8 cellular contexts compared by ENCODE assay signal in genomic region chr5:60700347-60700815, GRCh38. TPM values are rescaled to one million over a fixed set of nuclear protein-coding genes. Genes with fewer than 3 reads are reported as not detected.
DNase-seq lines count a peak whose midpoint lies in the region; ATAC-seq and TF ChIP-seq lines count a peak whose summit lies in the region.

No MANE protein-coding gene starts in this region.

- DNase-seq in DMS 273 (lab: John Stamatoyannopoulos, UW; ENCODE audit: unreplicated experiment) = peak; percentile 69
- no peak for DNase-seq in DMS 273 treated with DMSO at 0.1 percent for 48 hours (lab: John Stamatoyannopoulos, UW)
- DNase-seq in GM20000 (ENCODE audit: low spot score) = peak; percentile 12
- DNase-seq in activated CD4-positive, alpha-beta memory T cell treated with anti-CD3 and anti-CD28 coated beads for 36 hours = no peak
- no peak for DNase-seq in heart right ventricle
- peak; percentile 7 for DNase-seq in putamen (ENCODE audit: low spot score)
- DNase-seq in NCI-H1048 (lab: John Stamatoyannopoulos, UW) = no peak

- peaks cover 0 to 21% (median 11%) of the 10 kb centered on the region in 9 donors for H3K4me1 ChIP-seq in heart right ventricle

- POLR2A ChIA-PET in activated CD4-positive, alpha-beta memory T cell treated with anti-CD3 and anti-CD28 coated beads for 36 hours (lab: Charles Lee) = interaction anchor here (1.0 to 1.5 kb wide), 5 partner anchors 11 to 631 kb away, joined by 3 to 6 read pairs (median 4); partner anchors contain the start of genes ELOVL7 and ERCC8

- H3K27ac ChIP-seq in heart right ventricle = peak overlapping the region in 7 of 10 donors; percentile 31 to 72 (median 59)

- no peaks in the 10 kb centered on the region for H3K9me3 ChIP-seq in heart right ventricle

- H3K36me3 ChIP-seq in heart right ventricle = no peaks in the 10 kb centered on the region

- H3K27me3 Mint-ChIP-seq in activated CD4-positive, alpha-beta memory T cell treated with anti-CD3 and anti-CD28 coated beads for 36 hours = no peaks in the 10 kb centered on the region

- H3K9me3 Mint-ChIP-seq in activated CD4-positive, alpha-beta memory T cell treated with anti-CD3 and anti-CD28 coated beads for 36 hours = no peaks in the 10 kb centered on the region

- peak overlapping the region; percentile 55 to 98 (median 86) for H3K4me3 ChIP-seq in heart right ventricle

- no peak for TF ChIP-seq CTCF in GM20000 (IDR thresholded peaks at IDR 0.05; ENCODE audit: extremely low read depth, missing control alignments)
- no peak for TF ChIP-seq CTCF in heart right ventricle (IDR thresholded peaks at IDR 0.05)

- H3K27ac Mint-ChIP-seq in activated CD4-positive, alpha-beta memory T cell treated with anti-CD3 and anti-CD28 coated beads for 36 hours = peak overlapping the region; percentile 46

- intact Hi-C loops in activated CD4-positive, alpha-beta memory T cell treated with anti-CD3 and anti-CD28 coated beads for 36 hours (cut with micrococcal nuclease) = loop anchor here (1.0 to 2.0 kb wide), 3 partner anchors 245 to 630 kb away; partner anchors contain the start of genes ERCC8, NDUFAF2 and SMIM15
- intact Hi-C loops in heart right ventricle (cut with DNase I) = no loop called here

- no peaks in the 10 kb centered on the region for H3K36me3 Mint-ChIP-seq in activated CD4-positive, alpha-beta memory T cell treated with anti-CD3 and anti-CD28 coated beads for 36 hours

- 0 to 1% methylated on average over 23 of the region's 23 CpGs for WGBS in heart right ventricle, 2 donors

- ATAC-seq in HG03521 (IDR thresholded peaks at IDR 0.05; ENCODE audit: unreplicated experiment) (peak; percentile 6), heart right ventricle (peak; percentile 38 to 76 (median 59))

- H3K4me3 Mint-ChIP-seq in activated CD4-positive, alpha-beta memory T cell treated with anti-CD3 and anti-CD28 coated beads for 36 hours = peak overlapping the region; percentile 87

- peaks cover 18% of the 10 kb centered on the region for H3K4me1 Mint-ChIP-seq in activated CD4-positive, alpha-beta memory T cell treated with anti-CD3 and anti-CD28 coated beads for 36 hours (ENCODE audit: low read depth)

- peaks cover 0 to 6% (median 0%) of the 10 kb centered on the region in 7 donors for H3K27me3 ChIP-seq in heart right ventricle

- CTCF ChIA-PET in activated CD4-positive, alpha-beta memory T cell treated with anti-CD3 and anti-CD28 coated beads for 36 hours (lab: Charles Lee) = interaction anchor here (0.7 to 2.0 kb wide), 7 partner anchors 10 to 1107 kb away, joined by 3 to 6 read pairs (median 3); no protein-coding TSS in a partner anchor

RNA-seq across cellular contexts. Expression of gene DEPDC1B, which starts 0.4 kb away (rescaled TPM):
- 10 to 100 TPM; 33.2 to 33.6 TPM for total RNA-seq in activated CD4-positive, alpha-beta memory T cell treated with anti-CD3 and anti-CD28 coated beads for 36 hours
- 1 to 10 TPM in 1 of 10 donors, under 1 TPM in 2, not detected in 7; 0.46 to 1.1 (median 0.59) TPM for total RNA-seq in heart right ventricle
- under 1 TPM; 0.04 to 0.15 TPM for polyA plus RNA-seq in heart right ventricle

Comparison
In these comparisons a context has a peak if more than half of its experiments do, and no peak if none do; other contexts are left out.
1. DNase-seq: peak in DMS 273 (single experiment), GM20000 (single experiment) and putamen (single experiment); none in DMS 273 treated with DMSO at 0.1 percent for 48 hours (single experiment), activated CD4-positive, alpha-beta memory T cell treated with anti-CD3 and anti-CD28 coated beads for 36 hours (single experiment), heart right ventricle (0 of 2) and NCI-H1048 (single experiment).
2. RNA of gene DEPDC1B, which starts 0.4 kb away (total RNA-seq): 33.2 to 33.6 TPM in activated CD4-positive, alpha-beta memory T cell treated with anti-CD3 and anti-CD28 coated beads for 36 hours; 0.46 to 1.1 TPM in heart right ventricle; every median in the first group is over 10 times any median in the second.